8 cellular contexts compared by ENCODE assay signal in the genomic region with DNA sequence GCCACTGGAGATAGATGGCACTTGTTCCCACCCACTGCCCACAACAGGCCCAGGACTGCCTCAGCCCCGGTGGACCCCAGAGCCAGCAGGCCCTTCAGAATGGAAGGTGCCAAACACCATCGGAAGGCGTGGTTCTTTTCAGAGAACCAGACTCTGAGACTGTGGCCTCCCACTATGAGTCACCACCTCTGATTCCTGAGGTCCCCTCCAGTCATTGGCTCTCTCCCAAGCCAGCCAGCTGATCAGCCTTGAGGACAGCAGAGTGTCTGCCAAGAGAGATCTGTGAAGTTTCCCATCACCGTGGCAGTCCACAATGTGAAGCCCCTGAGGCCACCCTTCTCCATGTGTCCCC. TPM values are rescaled to one million over a fixed set of nuclear protein-coding genes. Genes with fewer than 3 reads are reported as not detected.
DNase-seq lines count a peak whose midpoint lies in the region; ATAC-seq and TF ChIP-seq lines count a peak whose summit lies in the region.

No MANE protein-coding gene starts in this region.

- no peak overlapping the region for H3K4me3 ChIP-seq in AG04450 (ENCODE audit: low read depth, low read length)

- no peak overlapping the region for H3K27ac ChIP-seq in AG04450 (ENCODE audit: low read depth, low read length)

- peak; percentile 53 for DNase-seq in AG04450 (ENCODE audit: low read depth, low spot score)
- DNase-seq in NCI-H446 treated with DMSO at 0.1 percent for 48 hours (lab: John Stamatoyannopoulos, UW) = peak; percentile 65
- DNase-seq in amniotic epithelial cell (ENCODE audit: low read depth) = peak; percentile 76
- peak; percentile 36 for DNase-seq in inferior parietal cortex (ENCODE audit: extremely low spot score)
- peak; percentile 43 to 44 for DNase-seq in stimulated activated CD8-positive, alpha-beta memory T cell treated with anti-CD3 and anti-CD28 coated beads, Interleukin-15, amount 100 ng/mL, for 48 hours (ENCODE audit: low read depth in 2 of 2)
- DNase-seq in NK-92 treated with Interleukin-12 subunit alpha and Interleukin-12 subunit beta, amount 100 ng/mL, for 24 hours (lab: John Stamatoyannopoulos, UW) = no peak

- POLR2A ChIA-PET in AG04450 (lab: Yijun Ruan, JAX) = interaction anchor here (0.6 kb wide), 2 partner anchors 22 to 630 kb away, joined by 3 to 7 read pairs; a partner anchor contains a TSS

- TF ChIP-seq CTCF in AG04450 (IDR thresholded peaks at IDR 0.05; ENCODE audit: low read depth, low read length) = no peak

- H3K27me3 ChIP-seq in AG04450 (ENCODE audit: control insufficient read depth, insufficient read depth, low read length) = no peaks in the 10 kb centered on the region

- no peaks in the 10 kb centered on the region for H3K9me3 ChIP-seq in AG04450 (ENCODE audit: control insufficient read depth, insufficient read depth, low read length)

- CTCF ChIA-PET in AG04450 (lab: Charles Lee) = interaction anchor here (0.6 kb wide), 1 partner anchor 58 kb away, joined by 3 read pairs; no protein-coding TSS in a partner anchor

- ATAC-seq in GM18519 (IDR thresholded peaks at IDR 0.05; ENCODE audit: low FRiP score, unreplicated experiment) (peak; percentile 66), HG02870 (IDR thresholded peaks at IDR 0.05; ENCODE audit: unreplicated experiment) (peak; percentile 95)

RNA-seq across cellular contexts. Expression of a gene that starts 10.4 kb away (rescaled TPM):
- polyA plus RNA-seq in AG04450 (2011; rRNA removed) = 14.9 and 15.5 TPM in 2 replicates
- polyA minus RNA-seq in AG04450 (2011; rRNA and poly(A)+ RNA removed) = 26.8 and 36.7 TPM in 2 replicates

RNA-seq across cellular contexts. Expression of a gene that starts 20.0 kb away (rescaled TPM):
- polyA plus RNA-seq in AG04450 (2011; rRNA removed) = not detected in 2 replicates
- not detected in 2 replicates for polyA minus RNA-seq in AG04450 (2011; rRNA and poly(A)+ RNA removed)
